Comparison of ENCODE assay signal across 19 cellular contexts in genomic region chr13:65594255-65594654, GRCh38.
DNase-seq lines count a peak whose midpoint lies in the region; ATAC-seq and TF ChIP-seq lines count a peak whose summit lies in the region.
"Had no signal": no experiment of that assay in that cellular context is flagged by ENCODE, and none has a peak within 500 bp of the region (broad histone marks: within the 10 kb centered on the region; RNA-seq: fewer than 3 reads in every experiment).

No MANE protein-coding gene starts in this region.

- no peaks in the 10 kb centered on the region for H3K36me3 ChIP-seq in adipocyte (ENCODE audit: control insufficient read depth, insufficient read depth, low read length, severe bottlenecking)
- H3K36me3 ChIP-seq in skeletal muscle satellite cell (ENCODE audit: insufficient read depth, low read length), result no peaks in the 10 kb centered on the region
- H3K36me3 ChIP-seq: SJSA1 had no signal

- no peak for ATAC-seq in Right ventricle myocardium superior (ENCODE audit: poor library complexity)
- ATAC-seq: body of pancreas, left ventricle myocardium superior, mucosa of descending colon had no signal

- peak overlapping the region; percentile 2 for H3K4me2 ChIP-seq in skeletal muscle satellite cell (ENCODE audit: low read length)

- DNase-seq in GM04504 (ENCODE audit: low read depth), result peak; percentile 70
- peak; percentile 64 for DNase-seq in adipocyte (ENCODE audit: low read depth)
- DNase-seq in fibroblast of the aortic adventitia (ENCODE audit: low read depth), result peak; percentile 89
- no peak for DNase-seq in Right ventricle myocardium superior
- no peak for DNase-seq in GM10266 (ENCODE audit: extremely low spot score)
- DNase-seq in NCI-H82 treated with DMSO at 0.1 percent for 48 hours (lab: John Stamatoyannopoulos, UW; ENCODE audit: unreplicated experiment), result no peak
- DNase-seq: activated CD4-positive, alpha-beta memory T cell treated with anti-CD3 and anti-CD28 coated beads, Interleukin-2, amount 10 ng/mL, durations not matched to agents 7 days and 5 days; activated CD4-positive, CD25-positive, alpha-beta regulatory T cell; activated naive CD4-positive, alpha-beta T cell treated with anti-CD3 and anti-CD28 coated beads, Interleukin-2, amount 10 ng/mL, durations not matched to agents 7 days and 5 days; body of pancreas; Caco-2; GOT3; left ventricle myocardium superior; mucosa of descending colon; NCI-H748 treated with DMSO at 0.1 percent for 48 hours; stimulated activated CD4-positive, alpha-beta T cell treated with anti-CD3 and anti-CD28 coated beads, Interleukin-15, amount 100 ng/mL, for 24 hours had no signal

- H3K9me3 ChIP-seq in adipocyte (ENCODE audit: control insufficient read depth, low read length), result peaks cover 4% of the 10 kb centered on the region
- no peaks in the 10 kb centered on the region for H3K9me3 ChIP-seq in skeletal muscle satellite cell (replicated peaks; ENCODE audit: low read length)
- H3K9me3 ChIP-seq: body of pancreas, Caco-2, SJSA1 had no signal

- TF ChIP-seq CTCF in fibroblast of the aortic adventitia (IDR thresholded peaks at IDR 0.05; ENCODE audit: insufficient read depth, low read length) (no peak), GM10266 (IDR thresholded peaks at IDR 0.05; ENCODE audit: control insufficient read depth, insufficient read depth, low read depth, missing control alignments) (no peak)

- H3K9ac ChIP-seq in adipocyte (ENCODE audit: low read length) (no peak overlapping the region), skeletal muscle satellite cell (ENCODE audit: low read depth, low read length) (no peak overlapping the region)

- H3K4me3 ChIP-seq in adipocyte (ENCODE audit: low read length) (no peak overlapping the region), fibroblast of the aortic adventitia (ENCODE audit: low read depth, low read length) (no peak overlapping the region), skeletal muscle satellite cell (ENCODE audit: low read length) (no peak overlapping the region)
- H3K4me3 ChIP-seq: body of pancreas, coronary artery, mucosa of descending colon, SJSA1 had no signal

- H3K4me1 ChIP-seq in adipocyte (ENCODE audit: control insufficient read depth, insufficient read depth, low read length) (peaks cover 53% of the 10 kb centered on the region), skeletal muscle satellite cell (ENCODE audit: control insufficient read depth, insufficient read depth, low read length) (peaks cover 38% of the 10 kb centered on the region)
- H3K4me1 ChIP-seq: body of pancreas, Caco-2 had no signal

- H3K27me3 ChIP-seq in adipocyte (replicated peaks; ENCODE audit: control insufficient read depth, insufficient read depth, low read length) (no peaks in the 10 kb centered on the region), skeletal muscle satellite cell (ENCODE audit: control insufficient read depth, insufficient read depth, low read length) (no peaks in the 10 kb centered on the region)
- H3K27me3 ChIP-seq: body of pancreas, SJSA1 had no signal

- intact Hi-C loops in Right ventricle myocardium superior (cut with DNase I), result no loop called here

Comparison
In these comparisons a context has a peak if more than half of its experiments do, and no peak if none do; other contexts are left out.
1. DNase-seq: peak in GM04504 (single experiment), adipocyte (single experiment) and fibroblast of the aortic adventitia (single experiment); none in Right ventricle myocardium superior (single experiment), GM10266 (single experiment) and NCI-H82 treated with DMSO at 0.1 percent for 48 hours (single experiment).